In genomic region chr16:56824804-56825203, GRCh38 we compare ENCODE assay signal across 15 cellular contexts. TPM values are rescaled to one million over a fixed set of nuclear protein-coding genes. Genes with fewer than 3 reads are reported as not detected.
DNase-seq lines count a peak whose midpoint lies in the region; ATAC-seq and TF ChIP-seq lines count a peak whose summit lies in the region.
"Had no signal": no experiment of that assay in that cellular context is flagged by ENCODE, and none has a peak within 500 bp of the region (broad histone marks: within the 10 kb centered on the region; RNA-seq: fewer than 3 reads in every experiment).

No MANE protein-coding gene starts in this region.

- peaks cover 34% of the 10 kb centered on the region for H3K4me1 Mint-ChIP-seq in osteocyte (ENCODE audit: unreplicated experiment)

- H4K91ac ChIP-seq in IMR-90 (ENCODE audit: insufficient read depth, low read depth, low read length), result no peak overlapping the region

- DNase-seq in IMR-90 (no peak), OCI-LY7 (ENCODE audit: low spot score) (no peak), caudate nucleus (lab: John Stamatoyannopoulos, UW) (no peak), osteocyte (ENCODE audit: extremely low spot score, unreplicated experiment) (no peak), GM03348 (ENCODE audit: low spot score) (no peak), NCI-H82 treated with DMSO at 0.1 percent for 48 hours (lab: John Stamatoyannopoulos, UW; ENCODE audit: unreplicated experiment) (no peak), NK-92 (lab: John Stamatoyannopoulos, UW; ENCODE audit: unreplicated experiment) (no peak)
- DNase-seq: BE2C; CD4-positive, alpha-beta T cell; GDM1; H7; HFFc6 had no signal

- peak overlapping the region; percentile 34 for H3K27ac Mint-ChIP-seq in osteocyte (ENCODE audit: unreplicated experiment)
- H3K27ac Mint-ChIP-seq: CD4-positive, alpha-beta T cell had no signal

- no peak overlapping the region for H2BK15ac ChIP-seq in IMR-90 (ENCODE audit: low read depth, low read length)

- TF ChIP-seq POLR2A in IMR-90 (IDR thresholded peaks at IDR 0.05; ENCODE audit: low read depth, low read length), result no peak

- TF ChIP-seq CTCF in IMR-90 (conservative IDR thresholded peaks at IDR 0.05; ENCODE audit: low read depth, low read length) (no peak), OCI-LY7 (conservative IDR thresholded peaks at IDR 0.05; ENCODE audit: low read length) (no peak), osteocyte (IDR thresholded peaks at IDR 0.05) (no peak)

- H3K27me3 Mint-ChIP-seq in osteocyte (ENCODE audit: unreplicated experiment), result no peaks in the 10 kb centered on the region
- H3K27me3 Mint-ChIP-seq: CD4-positive, alpha-beta T cell had no signal

- H3K14ac ChIP-seq in IMR-90 (replicated peaks; ENCODE audit: low read depth, low read length), result no peak overlapping the region

- no peak overlapping the region for H3K56ac ChIP-seq in IMR-90 (ENCODE audit: extremely low read depth, insufficient read depth, low read length)

- no CpG with 5 or more reads among the region's 3 CpGs for WGBS in IMR-90 (ENCODE audit: extremely low coverage in 2 of 2, insufficient read length in 1 of 2), 2 experiments

- H3K4me3 ChIP-seq in IMR-90 (ENCODE audit: insufficient read depth, low read depth, low read length) (no peak overlapping the region), OCI-LY7 (ENCODE audit: low read depth, low read length, poor library complexity, severe bottlenecking) (no peak overlapping the region)
- H3K4me3 ChIP-seq: GM23338 had no signal

- BruUV-seq in IMR-90 (replicated peaks; lab: Mats Ljungman, UMichigan), result no TSS peak
- no TSS peak for BruUV-seq in OCI-LY7 (replicated peaks; lab: Mats Ljungman, UMichigan)

- no peak overlapping the region for H2AK5ac ChIP-seq in IMR-90 (ENCODE audit: low read depth, low read length)

- H3K4me3 Mint-ChIP-seq in osteocyte (ENCODE audit: unreplicated experiment), result no peak overlapping the region
- H3K4me3 Mint-ChIP-seq: CD4-positive, alpha-beta T cell; GM23338; HFFc6 had no signal

- dilution Hi-C loops in IMR-90 (cut with HindIII; ENCODE audit: low sequenced_read_pairs, unreplicated experiment), result no loop called here

- no peak overlapping the region for H2BK5ac ChIP-seq in IMR-90 (ENCODE audit: low read depth, low read length, poor library complexity, severe bottlenecking)

- H3K36me3 ChIP-seq in IMR-90 (ENCODE audit: control insufficient read depth, insufficient read depth, low read length) (peaks cover 25% of the 10 kb centered on the region), OCI-LY7 (ENCODE audit: insufficient read depth, low read length) (peaks cover 92% of the 10 kb centered on the region)

- in situ Hi-C loops in IMR-90 (cut with MboI; ENCODE audit: low sequenced_read_pairs), result no loop called here

- H3K4ac ChIP-seq in IMR-90 (ENCODE audit: low read depth, low read length), result no peak overlapping the region

- H3K27ac ChIP-seq in IMR-90 (ENCODE audit: insufficient read depth, low read length), result no peak overlapping the region
- no peak overlapping the region for H3K27ac ChIP-seq in OCI-LY7 (ENCODE audit: low read depth, low read length, poor library complexity, severe bottlenecking)
- peak overlapping the region; percentile 75 for H3K27ac ChIP-seq in caudate nucleus (ENCODE audit: low read depth, low read length)

- H3K9me3 ChIP-seq in IMR-90 (ENCODE audit: control insufficient read depth, insufficient read depth, low read length), result no peaks in the 10 kb centered on the region
- H3K9me3 ChIP-seq in OCI-LY7 (ENCODE audit: low read length), result no peaks in the 10 kb centered on the region
- H3K9me3 ChIP-seq: BE2C, Caco-2 had no signal

- no peak overlapping the region for H2BK20ac ChIP-seq in IMR-90 (ENCODE audit: low read depth, low read length)

- no peak overlapping the region for H4K5ac ChIP-seq in IMR-90 (ENCODE audit: low read depth, low read length)

- no peak for TF ChIP-seq RAD21 in IMR-90 (IDR thresholded peaks at IDR 0.05; ENCODE audit: low read length)

- ATAC-seq in IMR-90 (ENCODE audit: low read depth), result no peak

- H3K9me3 Mint-ChIP-seq in osteocyte (ENCODE audit: unreplicated experiment), result no peaks in the 10 kb centered on the region
- H3K9me3 Mint-ChIP-seq: CD4-positive, alpha-beta T cell; GM23338; HFFc6 had no signal

- no peak overlapping the region for H3K23ac ChIP-seq in IMR-90 (ENCODE audit: low read depth, low read length)

- H3K36me3 Mint-ChIP-seq in osteocyte (ENCODE audit: unreplicated experiment), result peaks cover 37% of the 10 kb centered on the region

- H3K4me2 ChIP-seq in IMR-90 (ENCODE audit: low read depth, low read length) (no peak overlapping the region), OCI-LY7 (ENCODE audit: low read length) (0 out of 2 replicates have a peak overlapping the region, but pooled peaks have one; percentile 8)
- H3K4me2 ChIP-seq: GM23338 had no signal

- no peak overlapping the region for H2BK120ac ChIP-seq in IMR-90 (ENCODE audit: low read depth, low read length)

- H3K9ac ChIP-seq in IMR-90 (ENCODE audit: low read depth, low read length), result no peak overlapping the region

- CTCF ChIA-PET in IMR-90 (lab: Yijun Ruan, JAX), result no interaction called here
- CTCF ChIA-PET in OCI-LY7 (lab: Charles Lee; ENCODE audit: unreplicated experiment), result interaction anchor here (1.0 to 1.5 kb wide), 2 partner anchors 32 to 41 kb away, joined by 3 to 5 read pairs; no protein-coding TSS in a partner anchor

- H3K79me2 ChIP-seq in OCI-LY7 (ENCODE audit: insufficient read depth, low read depth, low read length), result no peaks in the 10 kb centered on the region

- H3K79me1 ChIP-seq in IMR-90 (ENCODE audit: low read depth in 1 of 2, low read length in 2 of 2), result no peaks in the 10 kb centered on the region; a peak in 1 of 4 replicates

- H3K4me1 ChIP-seq in IMR-90 (ENCODE audit: control insufficient read depth, insufficient read depth, low read length) (no peaks in the 10 kb centered on the region), OCI-LY7 (ENCODE audit: insufficient read depth, low read length, poor library complexity, severe bottlenecking) (peaks cover 51% of the 10 kb centered on the region)
- H3K4me1 ChIP-seq: BE2C, Caco-2 had no signal

- H3K27me3 ChIP-seq in IMR-90 (ENCODE audit: control insufficient read depth, insufficient read depth, low read length), result no peaks in the 10 kb centered on the region
- H3K27me3 ChIP-seq: BE2C had no signal

- H2AK9ac ChIP-seq in IMR-90 (replicated peaks; ENCODE audit: low read depth, low read length, poor library complexity), result no peak overlapping the region

- no peak overlapping the region for H3K18ac ChIP-seq in IMR-90 (ENCODE audit: low read depth, low read length)

- H3K9me1 ChIP-seq in IMR-90 (ENCODE audit: insufficient read depth, low read length), result 0 out of 2 replicates have a peak, but pooled peaks cover 4% of the 10 kb centered on the region

- H4K20me1 ChIP-seq in IMR-90 (ENCODE audit: insufficient read depth, low read length) (no peaks in the 10 kb centered on the region), OCI-LY7 (ENCODE audit: insufficient read depth, low read length) (no peaks in the 10 kb centered on the region)

- H3K9me2 ChIP-seq in OCI-LY7 (ENCODE audit: insufficient read depth, low read length), result no peaks in the 10 kb centered on the region

- intact Hi-C loops in IMR-90 (cut with micrococcal nuclease), result no loop called here
- intact Hi-C loops in OCI-LY7 (cut with micrococcal nuclease; ENCODE audit: unreplicated experiment), result no loop called here

- no peak overlapping the region for H2AFZ ChIP-seq in IMR-90 (replicated peaks; ENCODE audit: low read length, poor library complexity)
- no peak overlapping the region for H2AFZ ChIP-seq in OCI-LY7 (ENCODE audit: low read length)
- H2AFZ ChIP-seq: GM23338 had no signal

- H4K8ac ChIP-seq in IMR-90 (ENCODE audit: low read depth in 2 of 2, low read length in 2 of 2), result no peak overlapping the region

- POLR2A ChIA-PET in IMR-90 (lab: Charles Lee; ENCODE audit: unreplicated experiment), result no interaction called here
- POLR2A ChIA-PET in OCI-LY7 (lab: Charles Lee), result interaction anchor here (0.7 to 1.5 kb wide), 4 partner anchors 8 to 1315 kb away, joined by 3 to 6 read pairs (median 4); no protein-coding TSS in a partner anchor

TF ChIP-seq in IMR-90, 13 proteins besides CTCF, POLR2A, EP300 and RAD21:
- TF ChIP-seq MAFK (IDR thresholded peaks at IDR 0.05; ENCODE audit: low read depth, low read length) (peak; percentile 50), BHLHE40 (IDR thresholded peaks at IDR 0.05; ENCODE audit: low read depth, low read length) (no peak)

RNA-seq across cellular contexts. Expression of gene SLC12A3, which starts 40.2 kb away (rescaled TPM):
- total RNA-seq in IMR-90 (2012; rRNA removed), result not detected in 2 replicates
- not detected in 2 replicates for polyA plus RNA-seq in IMR-90 (2012; rRNA removed)
- polyA plus RNA-seq in IMR-90 (2012; cell fraction: cytosol; rRNA removed), result not detected in 2 replicates
- not detected in 2 replicates for polyA plus RNA-seq in IMR-90 (2012; cell fraction: nucleus; rRNA removed; ENCODE audit: low replicate concordance)
- total RNA-seq in OCI-LY7 (2014; rRNA removed; shearing (Covaris generic)), result 0.25 and 1.6 TPM in 2 replicates
- 0.63 and 0.88 TPM in 2 replicates for total RNA-seq in OCI-LY7 (2022)
- total RNA-seq in osteocyte, result not detected in 2 replicates
- total RNA-seq: CD4-positive, alpha-beta T cell; Daoy; GM23338; H7; HFFc6 had no signal
- polyA plus RNA-seq: GM23338 had no signal
